ENCODE assay signal across 9 cellular contexts in the genomic region with DNA sequence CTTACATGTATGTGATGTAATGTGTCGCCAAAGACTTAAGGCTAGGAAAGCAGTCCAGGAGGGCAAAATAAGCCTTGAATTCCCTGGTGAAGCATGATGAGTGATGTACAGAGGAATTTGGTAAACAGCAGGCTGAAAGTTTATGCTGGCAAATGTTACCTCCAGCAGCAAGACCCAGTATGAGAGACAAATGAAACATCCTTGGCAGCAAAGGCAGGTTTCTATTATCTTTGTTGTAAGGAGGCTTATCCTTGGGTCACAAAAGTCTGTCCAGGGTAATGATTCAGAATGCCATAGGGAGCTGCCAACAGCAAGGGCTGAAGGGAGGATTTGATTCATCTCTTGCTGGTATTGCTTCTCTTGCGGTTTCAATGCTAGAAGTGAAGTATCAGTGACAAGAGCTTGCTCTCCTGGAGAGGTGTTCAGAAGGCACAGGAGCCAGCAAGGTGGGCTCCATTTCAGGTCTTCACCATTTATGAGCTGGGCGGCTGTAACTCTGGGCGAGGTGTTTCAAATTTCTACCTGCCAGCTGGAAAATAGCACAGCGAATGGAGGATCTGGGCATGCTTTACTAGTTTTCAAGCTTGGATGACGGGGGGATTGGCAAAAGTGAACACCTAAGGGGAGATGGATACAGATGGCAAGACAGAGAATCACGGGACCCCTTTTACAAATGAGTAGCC.
DNase-seq lines count a peak whose midpoint lies in the region; FAIRE-seq and TF ChIP-seq lines count a peak whose summit lies in the region.
"Had no signal": no experiment of that assay in that cellular context is flagged by ENCODE, and none has a peak within 500 bp of the region (broad histone marks: within the 10 kb centered on the region; RNA-seq: fewer than 3 reads in every experiment).

No MANE protein-coding gene starts in this region.

- no peaks in the 10 kb centered on the region for H3K9me3 Mint-ChIP-seq in HFFc6
- H3K9me3 Mint-ChIP-seq: H9 had no signal

- H3K4me1 Mint-ChIP-seq in HFFc6 (ENCODE audit: low read depth): peaks cover 57% of the 10 kb centered on the region

- no peak overlapping the region for H3K27ac Mint-ChIP-seq in HFFc6
- H3K27ac Mint-ChIP-seq: H9 had no signal

- in situ Hi-C loops in astrocyte of the spinal cord (cut with HindIII; ENCODE audit: low sequenced_read_pairs): no loop called here

- TF ChIP-seq CTCF in HFFc6 (IDR thresholded peaks at IDR 0.05) (no peak), astrocyte of the spinal cord (IDR thresholded peaks at IDR 0.05; ENCODE audit: low read depth, low read length) (no peak), D721Med (IDR thresholded peaks at IDR 0.05; ENCODE audit: insufficient read depth, missing control alignments) (no peak)

- DNase-seq in EH (ENCODE audit: low read depth) (peak; percentile 71), HFFc6 (peak; percentile 29), astrocyte of the spinal cord (ENCODE audit: low read depth, low spot score) (peak; percentile 49), myocyte (ENCODE audit: low read depth) (peak; percentile 18), D721Med (ENCODE audit: insufficient read length, low spot score) (no peak), middle frontal gyrus (ENCODE audit: extremely low spot score, low spot score) (no peak), COLO668 (lab: John Stamatoyannopoulos, UW; ENCODE audit: unreplicated experiment) (no peak)
- no peak for DNase-seq in stimulated activated CD4-positive, alpha-beta T cell treated with anti-CD3 and anti-CD28 coated beads, Interleukin-15, amount 100 ng/mL, for 24 hours

- peak overlapping the region; percentile 39 for H3K4me3 Mint-ChIP-seq in HFFc6
- H3K4me3 Mint-ChIP-seq: H9 had no signal

- no peak for FAIRE-seq in D721Med (lab: Jason Lieb, UNC)

- H3K4me3 ChIP-seq in astrocyte of the spinal cord (ENCODE audit: low read depth, low read length): no peak overlapping the region

- H3K27me3 Mint-ChIP-seq in HFFc6 (ENCODE audit: insufficient read depth): peaks cover 6% of the 10 kb centered on the region; the same call in 1 of the 2 replicates

- no peaks in the 10 kb centered on the region for H3K36me3 Mint-ChIP-seq in HFFc6 (ENCODE audit: low read depth)

Comparison
In these comparisons a context has a peak if more than half of its experiments do, and no peak if none do; other contexts are left out.
1. DNase-seq: peak in EH (single experiment), HFFc6 (single experiment), astrocyte of the spinal cord (single experiment) and myocyte (single experiment); none in stimulated activated CD4-positive, alpha-beta T cell treated with anti-CD3 and anti-CD28 coated beads, Interleukin-15, amount 100 ng/mL, for 24 hours (single experiment), D721Med (single experiment), middle frontal gyrus (single experiment) and COLO668 (single experiment).